In the genomic region with DNA sequence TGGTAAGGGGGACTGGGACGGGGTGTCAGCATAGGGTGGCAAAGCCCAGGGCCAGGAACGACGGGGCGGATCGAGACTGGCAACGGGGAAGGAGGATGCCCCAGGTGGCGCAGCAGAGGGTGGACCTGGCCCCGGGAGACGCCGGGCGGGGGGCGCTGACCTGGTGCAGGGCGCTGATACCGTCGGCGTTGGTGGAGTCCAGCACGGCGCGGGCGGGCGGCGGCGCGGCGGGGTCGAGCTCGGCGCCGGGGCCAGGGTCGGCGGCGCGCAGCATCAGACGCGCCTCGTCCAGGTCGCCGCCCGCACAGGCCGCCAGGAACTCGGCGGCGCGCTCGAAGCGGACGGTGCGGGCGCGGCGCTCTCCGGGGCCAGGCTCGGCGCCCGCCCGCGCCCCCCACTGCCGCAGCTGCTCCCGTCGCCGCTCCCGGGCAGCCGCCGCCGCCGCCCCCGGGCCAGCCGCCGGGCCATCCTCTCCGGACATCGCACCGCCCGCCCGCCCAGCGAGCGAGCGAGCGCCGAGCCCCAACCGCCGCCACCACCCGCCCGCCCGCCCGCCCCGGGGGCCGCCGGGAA, we compare ENCODE assay signal across 6 cellular contexts. TPM values are rescaled to one million over a fixed set of nuclear protein-coding genes. Genes with fewer than 3 reads are reported as not detected.
A peak's percentile ranks its signal among the peaks of the same experiment; 100 is the strongest.
DNase-seq lines count a peak whose midpoint lies in the region; ATAC-seq, FAIRE-seq and TF ChIP-seq lines count a peak whose summit lies in the region.

No MANE protein-coding gene starts in this region.

- H3K27me3 ChIP-seq in GM23248 (replicated peaks; ENCODE audit: insufficient read depth) (no peaks in the 10 kb centered on the region), lung (ENCODE audit: control insufficient read depth, insufficient read depth) (no peaks in the 10 kb centered on the region)

- DNase-seq in A549 (ENCODE audit: low read depth in 1 of 2, low spot score in 1 of 2), result no peak
- peak; percentile 59 for DNase-seq in GM23248
- DNase-seq in activated T-cell treated with anti-CD3 and anti-CD28 coated beads, Interleukin-2, amount 50 U/mL, for 48 hours, result peak; percentile 31 to 42
- no peak for DNase-seq in lung (ENCODE audit: low spot score)
- no peak for DNase-seq in effector CD4-positive, alpha-beta T cell
- DNase-seq in GDM1 (lab: John Stamatoyannopoulos, UW), result no peak

- peaks cover 49% of the 10 kb centered on the region for H3K79me2 ChIP-seq in GM23248 (ENCODE audit: insufficient read depth)

- CTCF ChIA-PET in A549 (lab: Yijun Ruan, JAX), result interaction anchor here (0.5 to 6.7 kb wide), 10 partner anchors 11 to 564 kb away, joined by 3 to 35 read pairs (median 4); no protein-coding TSS in a partner anchor

- TF ChIP-seq CTCF in A549 (IDR thresholded peaks at IDR 0.05) (no peak), lung (IDR thresholded peaks at IDR 0.05; ENCODE audit: control extremely low read depth, extremely low read depth) (no peak)

- H3K4me3 ChIP-seq in A549 (peak overlapping the region; percentile 64), GM23248 (peak overlapping the region; percentile 93), lung (peak overlapping the region; percentile 89)

- TF ChIP-seq EP300 in A549 (IDR thresholded peaks at IDR 0.05), result no peak

- no peak for FAIRE-seq in A549 (lab: Jason Lieb, UNC)

- H3K27ac ChIP-seq in A549, result peak overlapping the region; percentile 85 to 94
- peak overlapping the region; percentile 76 for H3K27ac ChIP-seq in GM23248
- peak overlapping the region; percentile 92 to 93 for H3K27ac ChIP-seq in lung (ENCODE audit: low read depth in 1 of 2, low read length in 1 of 2)

- 2% methylated on average over 34 of the region's 88 CpGs for WGBS in A549 (ENCODE audit: missing lambda C conversion rate)
- 0 to 2% methylated on average over 11 to 45 of the region's 88 CpGs for WGBS in GM23248 (ENCODE audit: low coverage in 1 of 2, low lambda C conversion rate in 2 of 2, missing lambda C conversion rate in 2 of 2), 2 experiments
- 0 to 1% methylated on average over 45 to 88 of the region's 88 CpGs for WGBS in lung, 2 donors

- TF ChIP-seq POLR2A in A549 (IDR thresholded peaks at IDR 0.05; ENCODE audit: low read length), result peak; percentile 34

- no peaks in the 10 kb centered on the region for H3K9me2 ChIP-seq in GM23248 (ENCODE audit: insufficient read depth)

- H3F3A ChIP-seq in GM23248 (ENCODE audit: insufficient read depth), result no peaks in the 10 kb centered on the region; the same call in 1 of the 2 replicates

- peak overlapping the region; percentile 90 for H3K9ac ChIP-seq in GM23248

- no peaks in the 10 kb centered on the region for H4K20me1 ChIP-seq in GM23248 (ENCODE audit: insufficient read depth)

- POLR2A ChIA-PET in A549 (lab: Yijun Ruan, JAX), result interaction anchor here (0.8 to 2.4 kb wide), 9 partner anchors 24 to 359 kb away, joined by 3 to 12 read pairs (median 5); partner anchors contain the start of genes DNAAF3, KMT5C, UBE2S and ZNF628

- in situ Hi-C loops in GM23248 (cut with MboI), result no loop called here

- H3K4me1 ChIP-seq in A549 (peaks cover 30% of the 10 kb centered on the region), GM23248 (ENCODE audit: insufficient read depth) (peaks cover 26% of the 10 kb centered on the region), lung (ENCODE audit: control insufficient read depth in 2 of 2, insufficient read depth in 2 of 2, low read length in 2 of 2) (peaks cover 13 to 24% of the 10 kb centered on the region in 2 donors)

- H2AFZ ChIP-seq in GM23248, result 0 out of 2 replicates have a peak overlapping the region, but pooled peaks have one; percentile 34

- no peak for TF ChIP-seq RAD21 in A549 (conservative IDR thresholded peaks at IDR 0.05 in 1 of 2, IDR thresholded peaks at IDR 0.05 in 1 of 2)

- H3K9me3 ChIP-seq in A549 (no peaks in the 10 kb centered on the region), GM23248 (ENCODE audit: low read depth) (no peaks in the 10 kb centered on the region), lung (ENCODE audit: control insufficient read depth in 2 of 2, insufficient read depth in 1 of 2, low read length in 1 of 2) (no peaks in the 10 kb centered on the region)

- ATAC-seq in A549 (peak; percentile 2 to 14), lung (ENCODE audit: insufficient read depth, low FRiP score) (no peak)

- H3K4me2 ChIP-seq in A549 (peak overlapping the region; percentile 94), GM23248 (ENCODE audit: unreplicated experiment) (peak overlapping the region; percentile 87)

- H3K36me3 ChIP-seq in GM23248 (ENCODE audit: low read depth), result no peaks in the 10 kb centered on the region
- peaks cover 0 to 4% of the 10 kb centered on the region in 2 donors for H3K36me3 ChIP-seq in lung (ENCODE audit: control insufficient read depth in 2 of 2, insufficient read depth in 2 of 2, low read length in 2 of 2)

TF ChIP-seq in A549, 52 proteins besides CTCF, POLR2A, EP300 and RAD21 (continues in another document):
- TF ChIP-seq FOXS1 (CRISPR knock-in tag; IDR thresholded peaks at IDR 0.05) (no peak), TP53 (CRISPR knock-in tag; IDR thresholded peaks at IDR 0.05) (no peak), JUN (IDR thresholded peaks at IDR 0.05) (peak; percentile 74 to 90; a peak in 3 of 5 replicates)

RNA-seq across cellular contexts. Expression of gene PPP1R12C, which starts 0.3 kb away (rescaled TPM):
- 18.0 and 22.0 TPM in 2 replicates for polyA plus RNA-seq in A549 (2011; rRNA removed)
- polyA plus RNA-seq in A549 (2012; cell fraction: cytosol; rRNA removed), result 64.3 and 73.9 TPM in 2 replicates
- 423 and 463 TPM in 2 replicates for polyA plus RNA-seq in A549 (2012; cell fraction: nucleus; rRNA removed)
- polyA plus RNA-seq in A549 (2017; fragmentation: RNase III; extraction: RNeasy Plus Mini Kit Qiagen cat#74134 plus additional on column Dnase treatment), result 62.1 to 70.3 TPM (median 70.2 TPM) in 3 replicates
- 19.0 and 20.4 TPM in 2 replicates for polyA minus RNA-seq in A549 (2011; rRNA and poly(A)+ RNA removed)
- total RNA-seq in GM23248 (2014; rRNA removed; shearing (Covaris generic)), result 66.9 and 82.5 TPM in 2 replicates
- polyA plus RNA-seq in GM23248 (2016; fragmentation: Nextera tagmentation; extraction: Ambion mirVana), result 16.4 and 17.3 TPM in 2 replicates
- total RNA-seq in lung, result 100 to 1,000 TPM in 1 of 2 donors, 10 to 100 TPM in 1; 47.4 to 163 TPM
- polyA plus RNA-seq in lung, result 100 to 1,000 TPM; 108 to 114 TPM

RNA-seq across cellular contexts. Expression of gene TNNT1, which starts 31.9 kb away (rescaled TPM):
- polyA plus RNA-seq in A549 (2011; rRNA removed), result 73.0 and 140 TPM in 2 replicates
- 109 and 136 TPM in 2 replicates for polyA plus RNA-seq in A549 (2012; cell fraction: cytosol; rRNA removed)
- polyA plus RNA-seq in A549 (2012; cell fraction: nucleus; rRNA removed), result 47.2 and 53.6 TPM in 2 replicates
- polyA plus RNA-seq in A549 (2017; fragmentation: RNase III; extraction: RNeasy Plus Mini Kit Qiagen cat#74134 plus additional on column Dnase treatment), result 118 to 155 TPM (median 155 TPM) in 3 replicates
- 18.7 and 22.6 TPM in 2 replicates for polyA minus RNA-seq in A549 (2011; rRNA and poly(A)+ RNA removed)
- 0.76 TPM in 1 of 2 replicates, not detected in the other for total RNA-seq in GM23248 (2014; rRNA removed; shearing (Covaris generic))
- 1.3 and 1.8 TPM in 2 replicates for polyA plus RNA-seq in GM23248 (2016; fragmentation: Nextera tagmentation; extraction: Ambion mirVana)
- total RNA-seq in lung, result 1 to 10 TPM; 1.5 to 4.1 TPM
- 1 to 10 TPM; 1.2 to 5.2 TPM for polyA plus RNA-seq in lung

RNA-seq across cellular contexts. Expression of gene TNNI3, which starts 40.4 kb away (rescaled TPM):
- polyA plus RNA-seq in A549 (2011; rRNA removed), result 4.0 and 7.8 TPM in 2 replicates
- polyA plus RNA-seq in A549 (2012; cell fraction: cytosol; rRNA removed), result 9.2 and 10.6 TPM in 2 replicates
- polyA plus RNA-seq in A549 (2012; cell fraction: nucleus; rRNA removed), result 6.0 and 6.9 TPM in 2 replicates
- polyA plus RNA-seq in A549 (2017; fragmentation: RNase III; extraction: RNeasy Plus Mini Kit Qiagen cat#74134 plus additional on column Dnase treatment), result 6.2 to 7.2 TPM (median 6.5 TPM) in 3 replicates
- polyA minus RNA-seq in A549 (2011; rRNA and poly(A)+ RNA removed), result 0.63 and 1.4 TPM in 2 replicates
- not detected in 2 replicates for total RNA-seq in GM23248 (2014; rRNA removed; shearing (Covaris generic))
- 0.35 TPM in 1 of 2 replicates, not detected in the other for polyA plus RNA-seq in GM23248 (2016; fragmentation: Nextera tagmentation; extraction: Ambion mirVana)
- 1 to 10 TPM; 4.4 to 4.8 TPM for total RNA-seq in lung
- polyA plus RNA-seq in lung, result 1 to 10 TPM; 1.2 to 2.2 TPM

RNA-seq across cellular contexts. Expression of gene EPS8L1, which starts 41.5 kb away (rescaled TPM):
- 3.8 and 5.3 TPM in 2 replicates for polyA plus RNA-seq in A549 (2011; rRNA removed)
- polyA plus RNA-seq in A549 (2012; cell fraction: cytosol; rRNA removed), result 4.5 and 6.0 TPM in 2 replicates
- 12.4 and 13.7 TPM in 2 replicates for polyA plus RNA-seq in A549 (2012; cell fraction: nucleus; rRNA removed)
- polyA plus RNA-seq in A549 (2017; fragmentation: RNase III; extraction: RNeasy Plus Mini Kit Qiagen cat#74134 plus additional on column Dnase treatment), result 3.5 to 3.8 TPM (median 3.7 TPM) in 3 replicates
- 2.4 and 3.8 TPM in 2 replicates for polyA minus RNA-seq in A549 (2011; rRNA and poly(A)+ RNA removed)
- total RNA-seq in GM23248 (2014; rRNA removed; shearing (Covaris generic)), result 0.76 and 1.3 TPM in 2 replicates
- 0.56 and 1.1 TPM in 2 replicates for polyA plus RNA-seq in GM23248 (2016; fragmentation: Nextera tagmentation; extraction: Ambion mirVana)
- 10 to 100 TPM; 19.5 to 49.0 TPM for total RNA-seq in lung
- polyA plus RNA-seq in lung, result 10 to 100 TPM; 24.6 to 61.8 TPM

RNA-seq across cellular contexts. Expression of gene DNAAF3, which starts 49.3 kb away (rescaled TPM):
- 3.1 and 4.0 TPM in 2 replicates for polyA plus RNA-seq in A549 (2011; rRNA removed)
- polyA plus RNA-seq in A549 (2012; cell fraction: cytosol; rRNA removed), result 4.2 and 4.7 TPM in 2 replicates
- 21.3 and 24.1 TPM in 2 replicates for polyA plus RNA-seq in A549 (2012; cell fraction: nucleus; rRNA removed)
- 3.7 to 5.4 TPM (median 5.3 TPM) in 3 replicates for polyA plus RNA-seq in A549 (2017; fragmentation: RNase III; extraction: RNeasy Plus Mini Kit Qiagen cat#74134 plus additional on column Dnase treatment)
- polyA minus RNA-seq in A549 (2011; rRNA and poly(A)+ RNA removed), result 2.8 and 3.4 TPM in 2 replicates
- total RNA-seq in GM23248 (2014; rRNA removed; shearing (Covaris generic)), result 0.22 and 0.25 TPM in 2 replicates
- 0.39 and 0.47 TPM in 2 replicates for polyA plus RNA-seq in GM23248 (2016; fragmentation: Nextera tagmentation; extraction: Ambion mirVana)
- 10 to 100 TPM; 16.4 to 52.3 TPM for total RNA-seq in lung
- polyA plus RNA-seq in lung, result 10 to 100 TPM; 10.9 to 11.0 TPM

Comparison
In these comparisons a context has a peak if more than half of its experiments do, and no peak if none do; other contexts are left out.
1. DNase-seq: peak in GM23248 (single experiment) and activated T-cell treated with anti-CD3 and anti-CD28 coated beads, Interleukin-2, amount 50 U/mL, for 48 hours (2 of 2); none in A549 (0 of 2), lung (single experiment), effector CD4-positive, alpha-beta T cell (single experiment) and GDM1 (single experiment).
2. RNA of gene TNNT1, which starts 31.9 kb away (polyA plus RNA-seq): 47.2 to 155 TPM in A549; 1.2 to 5.2 TPM in lung and 1.3 to 1.8 TPM in GM23248; every median in the first group is over 4 times any median in the second.
3. Peak in every context shown above with its lines, with median percentiles within 50 percentile points of each other: H3K27ac ChIP-seq and H3K4me3 ChIP-seq.